ENCODE assay signal across 12 cellular contexts in genomic region chr22:25054943-25055511, GRCh38.
DNase-seq lines count a peak whose midpoint lies in the region; ATAC-seq and TF ChIP-seq lines count a peak whose summit lies in the region.
"Had no signal": no experiment of that assay in that cellular context is flagged by ENCODE, and none has a peak within 500 bp of the region (broad histone marks: within the 10 kb centered on the region; RNA-seq: fewer than 3 reads in every experiment).

No MANE protein-coding gene starts in this region.

- H3K4me1 Mint-ChIP-seq in T-helper 1 cell treated with Interleukin-12 subunit alpha and Interleukin-12 subunit beta and Interleukin-4 antibody, amounts not matched to agents 30 μg/mL and 1 μg/mL, for 36 hours (ENCODE audit: low read depth) = peaks cover 21% of the 10 kb centered on the region
- peaks cover 17% of the 10 kb centered on the region for H3K4me1 Mint-ChIP-seq in brain
- H3K4me1 Mint-ChIP-seq: GM23338 had no signal

- no peaks in the 10 kb centered on the region for H3K27me3 ChIP-seq in Karpas-422 (ENCODE audit: low read length)

- H3K27ac ChIP-seq in Karpas-422 (ENCODE audit: low read length) = no peak overlapping the region

- no peak overlapping the region for H3K4me3 ChIP-seq in Karpas-422 (ENCODE audit: low read length)
- H3K4me3 ChIP-seq: GM23338 had no signal

- peaks cover 9% of the 10 kb centered on the region for H3K36me3 Mint-ChIP-seq in T-helper 1 cell treated with Interleukin-12 subunit alpha and Interleukin-12 subunit beta and Interleukin-4 antibody, amounts not matched to agents 30 μg/mL and 1 μg/mL, for 36 hours (ENCODE audit: low read depth)
- peaks cover 17% of the 10 kb centered on the region for H3K36me3 Mint-ChIP-seq in brain

- no peak overlapping the region for H2AFZ ChIP-seq in Karpas-422 (ENCODE audit: low read length)
- H2AFZ ChIP-seq: GM23338 had no signal

- no peaks in the 10 kb centered on the region for H3K36me3 ChIP-seq in Karpas-422 (ENCODE audit: insufficient read depth, low read length)

- intact Hi-C loops in sciatic nerve (cut with DNase I) = loop anchor here (5.0 kb wide), 1 partner anchor 103 kb away; the partner anchor contains the start of gene KIAA1671

- TF ChIP-seq CTCF in brain (conservative IDR thresholded peaks at IDR 0.05) = no peak

- H3K9me3 Mint-ChIP-seq in T-helper 1 cell treated with Interleukin-12 subunit alpha and Interleukin-12 subunit beta and Interleukin-4 antibody, amounts not matched to agents 30 μg/mL and 1 μg/mL, for 36 hours = peaks cover 18% of the 10 kb centered on the region
- H3K9me3 Mint-ChIP-seq in brain = peaks cover 0 to 6% (median 0%) of the 10 kb centered on the region in 5 experiments

- no peaks in the 10 kb centered on the region for H3K79me2 ChIP-seq in Karpas-422 (ENCODE audit: low read length)

- no peak overlapping the region for H3K9ac ChIP-seq in Karpas-422 (ENCODE audit: low read length)

- no peaks in the 10 kb centered on the region for H3K9me2 ChIP-seq in Karpas-422 (replicated peaks; ENCODE audit: insufficient read depth, low read length)

- H4K20me1 ChIP-seq in Karpas-422 (ENCODE audit: insufficient read depth, low read depth, low read length) = no peaks in the 10 kb centered on the region

- DNase-seq in ELR (ENCODE audit: low read depth) (peak; percentile 5), sciatic nerve (ENCODE audit: low spot score) (no peak), mesenteric fat pad (ENCODE audit: low spot score) (no peak), ureter (ENCODE audit: low spot score) (no peak), Karpas-422 (no peak)
- DNase-seq: DMS153, NCI-H510A had no signal

- no peaks in the 10 kb centered on the region for H3K27me3 Mint-ChIP-seq in T-helper 1 cell treated with Interleukin-12 subunit alpha and Interleukin-12 subunit beta and Interleukin-4 antibody, amounts not matched to agents 30 μg/mL and 1 μg/mL, for 36 hours (ENCODE audit: low read depth)
- H3K27me3 Mint-ChIP-seq in brain = no peaks in the 10 kb centered on the region

- H3K4me1 ChIP-seq in Karpas-422 (ENCODE audit: low read length) = no peaks in the 10 kb centered on the region

- ATAC-seq in sciatic nerve (peak; percentile 83), GM18502 (IDR thresholded peaks at IDR 0.05; ENCODE audit: poor library complexity, unreplicated experiment) (no peak)
- ATAC-seq: GM23338; naive thymus-derived CD8-positive, alpha-beta T cell had no signal

- peak overlapping the region; percentile 6 for H3K27ac Mint-ChIP-seq in T-helper 1 cell treated with Interleukin-12 subunit alpha and Interleukin-12 subunit beta and Interleukin-4 antibody, amounts not matched to agents 30 μg/mL and 1 μg/mL, for 36 hours
- peak overlapping the region; percentile 2 to 83 (median 20) for H3K27ac Mint-ChIP-seq in brain
- H3K27ac Mint-ChIP-seq: GM23338 had no signal

- peaks cover 5% of the 10 kb centered on the region; the same call in 1 of the 2 replicates for H3K9me3 ChIP-seq in Karpas-422 (ENCODE audit: low read length)

- H3K4me2 ChIP-seq in Karpas-422 (ENCODE audit: low read depth, low read length, poor library complexity, severe bottlenecking) = no peak overlapping the region
- H3K4me2 ChIP-seq: GM23338 had no signal

- H3K4me3 Mint-ChIP-seq in T-helper 1 cell treated with Interleukin-12 subunit alpha and Interleukin-12 subunit beta and Interleukin-4 antibody, amounts not matched to agents 30 μg/mL and 1 μg/mL, for 36 hours = no peak overlapping the region
- no peak overlapping the region for H3K4me3 Mint-ChIP-seq in brain
- H3K4me3 Mint-ChIP-seq: GM23338 had no signal
